8 cellular contexts compared by ENCODE assay signal in the genomic region with DNA sequence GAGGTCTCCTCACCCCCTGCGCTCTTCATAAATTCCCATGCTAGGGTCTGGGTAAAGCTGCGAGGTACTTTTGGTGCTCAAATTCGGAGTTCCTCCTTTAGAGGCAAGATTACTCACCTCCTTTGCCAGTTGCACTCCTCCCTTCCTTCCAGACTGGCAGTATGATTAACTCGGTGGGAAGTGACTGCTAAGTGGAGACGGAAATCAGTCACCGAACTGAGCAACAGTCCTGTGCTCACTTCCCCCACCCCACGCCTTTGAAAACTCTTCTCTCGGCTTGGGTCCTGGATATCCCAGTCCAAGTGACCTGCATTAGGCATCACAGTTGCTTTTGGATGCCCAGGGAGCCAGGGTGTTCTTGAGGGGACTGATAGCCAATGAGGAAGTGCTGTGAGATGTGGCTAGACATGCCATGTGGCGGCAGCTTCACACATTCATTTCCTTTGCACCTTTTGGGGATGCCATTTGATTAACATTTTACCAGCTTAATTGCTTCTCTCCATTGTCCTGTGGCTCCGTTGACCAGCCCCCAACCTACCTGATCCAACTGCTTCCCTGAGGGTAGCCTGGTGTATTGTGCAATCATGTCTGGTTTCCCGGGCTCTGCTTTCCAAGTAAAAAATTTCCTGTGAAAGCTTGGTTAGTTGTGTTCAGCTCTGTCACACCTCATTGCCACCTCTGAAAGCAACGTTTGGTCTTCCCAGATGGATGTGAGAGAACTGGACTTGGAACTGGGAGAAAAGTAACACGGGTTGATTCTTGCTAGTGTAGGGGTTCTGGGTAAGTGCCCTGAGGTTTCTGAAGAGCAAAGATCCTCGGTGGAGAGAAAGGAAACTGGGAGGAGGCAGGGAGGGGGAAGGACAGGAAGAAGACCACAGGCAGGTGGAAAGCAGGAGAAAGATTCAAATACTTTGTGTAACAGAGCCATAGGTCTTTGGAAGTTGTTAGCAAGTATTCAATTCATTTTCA. TPM values are rescaled to one million over a fixed set of nuclear protein-coding genes. Genes with fewer than 3 reads are reported as not detected.
DNase-seq lines count a peak whose midpoint lies in the region; ATAC-seq and TF ChIP-seq lines count a peak whose summit lies in the region.

No MANE protein-coding gene starts in this region.

- TF ChIP-seq RAD21 in SK-N-SH (IDR thresholded peaks at IDR 0.05; ENCODE audit: low read length): no peak

- POLR2A ChIA-PET in SK-N-SH (lab: Yijun Ruan, JAX): interaction anchor here (0.7 to 3.1 kb wide), 8 partner anchors 9 to 127 kb away, joined by 3 to 35 read pairs (median 3); partner anchors contain the start of genes APEX1, OSGEP, PARP2 and PIP4P1

- intact Hi-C loops in left ventricle myocardium inferior (cut with micrococcal nuclease): loop anchor here (10.0 kb wide), 1 partner anchor 145 kb away; no protein-coding TSS in a partner anchor

- peak overlapping the region; percentile 89 for H2AFZ ChIP-seq in SK-N-SH (ENCODE audit: low read depth)

- peaks cover 54% of the 10 kb centered on the region for H3K36me3 ChIP-seq in DOHH2 (ENCODE audit: control insufficient read depth, low read length)
- peaks cover 7 to 22% of the 10 kb centered on the region in 2 experiments for H3K36me3 ChIP-seq in SK-N-SH (replicated peaks in 1 of 2; ENCODE audit: control insufficient read depth in 1 of 2, insufficient read depth in 2 of 2, low read length in 1 of 2)
- H3K36me3 ChIP-seq in left ventricle myocardium inferior: peaks cover 16% of the 10 kb centered on the region
- H3K36me3 ChIP-seq in rectal smooth muscle tissue (ENCODE audit: control insufficient read depth, insufficient read depth, low read length): peaks cover 7% of the 10 kb centered on the region

- H3K9me2 ChIP-seq in DOHH2 (replicated peaks; ENCODE audit: control insufficient read depth, low read length): no peaks in the 10 kb centered on the region
- H3K9me2 ChIP-seq in SK-N-SH: no peaks in the 10 kb centered on the region

- H3K4me1 ChIP-seq in DOHH2 (ENCODE audit: control insufficient read depth, low read length) (peaks cover 23% of the 10 kb centered on the region), SK-N-SH (ENCODE audit: control insufficient read depth in 1 of 2, insufficient read depth in 2 of 2, low read depth in 1 of 2, low read length in 1 of 2) (peaks cover 0 to 14% of the 10 kb centered on the region in 2 experiments; a peak in 2 of 4 replicates), left ventricle myocardium inferior (peaks cover 46% of the 10 kb centered on the region), rectal smooth muscle tissue (ENCODE audit: control insufficient read depth, insufficient read depth, low read length) (peaks cover 3% of the 10 kb centered on the region)

- WGBS in SK-N-SH (ENCODE audit: low lambda C conversion rate): 3% methylated on average over 12 of the region's 14 CpGs
- 1 to 3% (median 1%) methylated on average over 14 of the region's 14 CpGs for WGBS in adipose tissue, 3 donors

- H3K9ac ChIP-seq in SK-N-SH (peak overlapping the region; percentile 79), rectal smooth muscle tissue (ENCODE audit: low read length) (peak overlapping the region; percentile 71)

- peak; percentile 26 for DNase-seq in HuH-7 (ENCODE audit: low spot score)
- peak; percentile 24 for DNase-seq in SK-N-SH
- no peak for DNase-seq in left ventricle myocardium inferior
- DNase-seq in epidermal melanocyte (ENCODE audit: insufficient read length, low spot score): no peak

- H3K4me2 ChIP-seq in DOHH2 (ENCODE audit: low read length) (peak overlapping the region; percentile 86), SK-N-SH (peak overlapping the region; percentile 91)

- H3K27ac ChIP-seq in DOHH2 (ENCODE audit: low read depth, low read length) (peak overlapping the region; percentile 58), SK-N-SH (ENCODE audit: low read depth in 2 of 2, low read length in 1 of 2) (peak overlapping the region; percentile 64 to 91), adipose tissue (ENCODE audit: low read depth, low read length) (peak overlapping the region; percentile 29), left ventricle myocardium inferior (replicated peaks) (peak overlapping the region; percentile 92), rectal smooth muscle tissue (ENCODE audit: low read depth, low read length) (peak overlapping the region; percentile 76)

- H4K20me1 ChIP-seq in DOHH2 (ENCODE audit: control insufficient read depth, insufficient read depth, low read depth, low read length) (peaks cover 19% of the 10 kb centered on the region), SK-N-SH (ENCODE audit: insufficient read depth) (no peaks in the 10 kb centered on the region)

- CTCF ChIA-PET in SK-N-SH (lab: Yijun Ruan, JAX): interaction anchor here (0.6 to 1.6 kb wide), 4 partner anchors 14 to 143 kb away, joined by 3 to 5 read pairs (median 4); no protein-coding TSS in a partner anchor

- TF ChIP-seq EP300 in SK-N-SH (IDR thresholded peaks at IDR 0.05; ENCODE audit: borderline replicate concordance in 1 of 2, low read depth in 1 of 2, low read length in 1 of 2): no peak

- no peaks in the 10 kb centered on the region for H3K27me3 ChIP-seq in DOHH2 (ENCODE audit: control insufficient read depth, low read length)
- H3K27me3 ChIP-seq in SK-N-SH (ENCODE audit: insufficient read depth): no peaks in the 10 kb centered on the region; the same call in 1 of the 2 replicates
- H3K27me3 ChIP-seq in left ventricle myocardium inferior (ENCODE audit: low read depth): no peaks in the 10 kb centered on the region
- no peaks in the 10 kb centered on the region for H3K27me3 ChIP-seq in rectal smooth muscle tissue (ENCODE audit: control insufficient read depth, insufficient read depth, low read length)

- H3F3A ChIP-seq in DOHH2 (ENCODE audit: control insufficient read depth, insufficient read depth) (no peaks in the 10 kb centered on the region), SK-N-SH (replicated peaks; ENCODE audit: insufficient read depth) (peaks cover 5% of the 10 kb centered on the region)

- TF ChIP-seq CTCF in DOHH2 (IDR thresholded peaks at IDR 0.05; ENCODE audit: low read depth, low read length, poor library complexity, severe bottlenecking) (peak; percentile 6), SK-N-SH (IDR thresholded peaks at IDR 0.05) (no peak), left ventricle myocardium inferior (IDR thresholded peaks at IDR 0.05; ENCODE audit: borderline replicate concordance) (no peak)

- H3K9me3 ChIP-seq in DOHH2 (ENCODE audit: control insufficient read depth, insufficient read depth, low read length) (no peaks in the 10 kb centered on the region), SK-N-SH (no peaks in the 10 kb centered on the region), left ventricle myocardium inferior (replicated peaks) (no peaks in the 10 kb centered on the region)

- ATAC-seq in GM21529 (IDR thresholded peaks at IDR 0.05; ENCODE audit: unreplicated experiment): peak; percentile 33

- peaks cover 58% of the 10 kb centered on the region for H3K79me2 ChIP-seq in DOHH2 (ENCODE audit: control insufficient read depth, low read length)
- H3K79me2 ChIP-seq in SK-N-SH (ENCODE audit: insufficient read depth): peaks cover 24% of the 10 kb centered on the region

- peak overlapping the region; percentile 87 for H3K4me3 ChIP-seq in DOHH2 (ENCODE audit: low read length)
- peak overlapping the region; percentile 78 to 84 for H3K4me3 ChIP-seq in SK-N-SH (ENCODE audit: low read depth in 2 of 2, low read length in 1 of 2)
- H3K4me3 ChIP-seq in left ventricle myocardium inferior: peak overlapping the region; percentile 94
- peak overlapping the region; percentile 91 for H3K4me3 ChIP-seq in rectal smooth muscle tissue (ENCODE audit: low read length)

TF ChIP-seq in SK-N-SH, 30 proteins besides CTCF, POLR2A, EP300 and RAD21 (continues in another document):
- TF ChIP-seq ELF1 (IDR thresholded peaks at IDR 0.05): peak; percentile 31; the same call in 1 of the 2 replicates
- TF ChIP-seq RCOR1 (IDR thresholded peaks at IDR 0.05; ENCODE audit: low read length): no peak
- no peak for TF ChIP-seq USF1 (IDR thresholded peaks at IDR 0.05; ENCODE audit: borderline replicate concordance, low read depth)
- TF ChIP-seq SMC3 (IDR thresholded peaks at IDR 0.05; ENCODE audit: low read depth, low read length): no peak
- no peak for TF ChIP-seq NFIC (IDR thresholded peaks at IDR 0.05; ENCODE audit: borderline replicate concordance)
- TF ChIP-seq MEF2A (IDR thresholded peaks at IDR 0.05; ENCODE audit: borderline replicate concordance, low read depth): no peak
- TF ChIP-seq TAF1 (IDR thresholded peaks at IDR 0.05; ENCODE audit: borderline replicate concordance, low read depth, low read length): peak; percentile 42; the same call in 1 of the 2 replicates

RNA-seq across cellular contexts. Expression of gene PNP, which starts 1.0 kb away (rescaled TPM):
- polyA plus RNA-seq in SK-N-SH (2012; rRNA removed): 29.8 and 38.2 TPM in 2 replicates
- 24.6 and 32.4 TPM in 2 replicates for polyA plus RNA-seq in SK-N-SH (2012; cell fraction: cytosol; rRNA removed)
- 21.8 and 41.6 TPM in 2 replicates for polyA plus RNA-seq in SK-N-SH (2012; cell fraction: nucleus; rRNA removed)
- 100 to 1,000 TPM in 1 of 3 donors, 10 to 100 TPM in 2; 17.0 to 182 (median 41.7) TPM for polyA plus RNA-seq in adipose tissue
- 6.4 TPM for total RNA-seq in left ventricle myocardium inferior

RNA-seq across cellular contexts. Expression of gene PIP4P1, which starts 8.9 kb away (rescaled TPM):
- polyA plus RNA-seq in SK-N-SH (2012; rRNA removed) (30.7 and 38.9 TPM in 2 replicates), adipose tissue (10 to 100 TPM; 19.0 to 36.6 (median 24.6) TPM)
- 19.5 and 25.1 TPM in 2 replicates for polyA plus RNA-seq in SK-N-SH (2012; cell fraction: cytosol; rRNA removed)
- polyA plus RNA-seq in SK-N-SH (2012; cell fraction: nucleus; rRNA removed): 71.7 and 88.9 TPM in 2 replicates
- total RNA-seq in left ventricle myocardium inferior: 19.7 TPM

RNA-seq across cellular contexts. Expression of gene APEX1, which starts 15.1 kb away (rescaled TPM):
- polyA plus RNA-seq in SK-N-SH (2012; rRNA removed) (279 and 291 TPM in 2 replicates), adipose tissue (100 to 1,000 TPM in 2 of 3 donors, 10 to 100 TPM in 1; 94.2 to 151 (median 116) TPM)
- 279 and 296 TPM in 2 replicates for polyA plus RNA-seq in SK-N-SH (2012; cell fraction: cytosol; rRNA removed)
- polyA plus RNA-seq in SK-N-SH (2012; cell fraction: nucleus; rRNA removed): 294 and 297 TPM in 2 replicates
- total RNA-seq in left ventricle myocardium inferior: 75.0 TPM

RNA-seq across cellular contexts. Expression of gene OSGEP, which starts 15.6 kb away (rescaled TPM):
- polyA plus RNA-seq in SK-N-SH (2012; rRNA removed) (32.9 and 38.7 TPM in 2 replicates), adipose tissue (10 to 100 TPM; 19.5 to 26.7 (median 22.4) TPM)
- polyA plus RNA-seq in SK-N-SH (2012; cell fraction: cytosol; rRNA removed): 18.2 and 24.9 TPM in 2 replicates
- polyA plus RNA-seq in SK-N-SH (2012; cell fraction: nucleus; rRNA removed): 119 and 124 TPM in 2 replicates
- 19.4 TPM for total RNA-seq in left ventricle myocardium inferior

RNA-seq across cellular contexts. Expression of gene KLHL33, which starts 34.2 kb away (rescaled TPM):
- polyA plus RNA-seq in SK-N-SH (2012; rRNA removed) (not detected in 2 replicates), adipose tissue (1 to 10 TPM in 1 of 3 donors, under 1 TPM in 2; 0.09 to 1.6 (median 0.27) TPM)
- under 0.01 TPM in 1 of 2 replicates, not detected in the other for polyA plus RNA-seq in SK-N-SH (2012; cell fraction: cytosol; rRNA removed)
- 0.02 and 0.08 TPM in 2 replicates for polyA plus RNA-seq in SK-N-SH (2012; cell fraction: nucleus; rRNA removed)
- 0.33 TPM for total RNA-seq in left ventricle myocardium inferior

Comparison
In these comparisons a context has a peak if more than half of its experiments do, and no peak if none do; other contexts are left out.
1. H3K27ac ChIP-seq: peak in every context shown above with its lines; median percentile 92 in left ventricle myocardium inferior; 78 in SK-N-SH; 76 in rectal smooth muscle tissue; 58 in DOHH2; 29 in adipose tissue.
2. DNase-seq: peak in HuH-7 (single experiment) and SK-N-SH (single experiment); none in left ventricle myocardium inferior (single experiment) and epidermal melanocyte (single experiment).
3. Peak in every context shown above with its lines, with median percentiles within 50 percentile points of each other: H3K4me3 ChIP-seq.